ENCODE assay signal across 1 cellular context in genomic region chr4:40264497-40264896, GRCh38.
A peak's percentile ranks its signal among the peaks of the same experiment; 100 is the strongest.
TF ChIP-seq lines count a peak whose summit lies in the region.

No MANE protein-coding gene starts in this region.

TF ChIP-seq in K562, 482 proteins besides CTCF, POLR2A, EP300 and RAD21 (continued from another document and continues in another):
- TF ChIP-seq AFF1 (IDR thresholded peaks at IDR 0.05; ENCODE audit: low read depth in 1 of 2, partially characterized antibody in 2 of 2) (no peak), CEBPZ (IDR thresholded peaks at IDR 0.05; ENCODE audit: borderline replicate concordance, low read depth, low read length) (no peak), ZNF589 (CRISPR knock-in tag; IDR thresholded peaks at IDR 0.05; ENCODE audit: low read depth) (no peak), ZBTB9 (CRISPR knock-in tag; IDR thresholded peaks at IDR 0.05) (no peak), PRDM10 (IDR thresholded peaks at IDR 0.05; ENCODE audit: partially characterized antibody) (no peak), FOSL1 (tag; conservative IDR thresholded peaks at IDR 0.05) (0 out of 2 replicates have a peak, but pooled peaks have one; percentile 10), CXXC5 (CRISPR knock-in tag; IDR thresholded peaks at IDR 0.05) (no peak), YBX1 (IDR thresholded peaks at IDR 0.05) (no peak), IRF9 (tag; IDR thresholded peaks at IDR 0.05) (0 out of 2 replicates have a peak, but pooled peaks have one; percentile 19), SNRNP70 (optimal IDR thresholded peaks at IDR 0.05; ENCODE audit: low read depth, low read length) (no peak), ZNF324 (CRISPR knock-in tag; IDR thresholded peaks at IDR 0.05) (no peak), MXI1 (IDR thresholded peaks at IDR 0.05; ENCODE audit: low read depth, low read length) (no peak), TEAD4 (IDR thresholded peaks at IDR 0.05; ENCODE audit: low read length) (0 out of 2 replicates have a peak, but pooled peaks have one; percentile 19), TEAD4 (CRISPR knock-in tag; IDR thresholded peaks at IDR 0.05; ENCODE audit: borderline replicate concordance) (no peak), ZEB2 (IDR thresholded peaks at IDR 0.05) (0 out of 2 replicates have a peak, but pooled peaks have one; percentile 21), HEY1 (CRISPR knock-in tag; IDR thresholded peaks at IDR 0.05; ENCODE audit: borderline replicate concordance) (no peak), ZBTB34 (CRISPR knock-in tag; IDR thresholded peaks at IDR 0.05) (no peak), SPI1 (IDR thresholded peaks at IDR 0.05; ENCODE audit: borderline replicate concordance, low read depth, low read length) (no peak), ZNF507 (tag; conservative IDR thresholded peaks at IDR 0.05) (no peak), GTF2B (IDR thresholded peaks at IDR 0.05; ENCODE audit: extremely low read depth, insufficient read length) (no peak), JUND (IDR thresholded peaks at IDR 0.05; ENCODE audit: borderline replicate concordance, low read depth, low read length) (peak; percentile 84; the same call in 1 of the 2 replicates), JUND (tag; IDR thresholded peaks at IDR 0.05; ENCODE audit: borderline replicate concordance, low read depth, low read length) (peak; percentile 74), AFF4 (CRISPR knock-in tag; IDR thresholded peaks at IDR 0.05) (no peak), REST (CRISPR knock-in tag; IDR thresholded peaks at IDR 0.05; ENCODE audit: low read depth) (no peak), ZNF445 (CRISPR knock-in tag; IDR thresholded peaks at IDR 0.05; ENCODE audit: low read depth) (no peak), ZC3H8 (IDR thresholded peaks at IDR 0.05) (no peak), RBM15 (IDR thresholded peaks at IDR 0.05; ENCODE audit: insufficient read depth, low read length) (no peak), RB1 (IDR thresholded peaks at IDR 0.05; ENCODE audit: low read depth) (no peak), SIRT6 (IDR thresholded peaks at IDR 0.05; ENCODE audit: low read depth, low read length) (no peak), MTF1 (CRISPR knock-in tag; IDR thresholded peaks at IDR 0.05; ENCODE audit: borderline replicate concordance) (no peak), DACH1 (IDR thresholded peaks at IDR 0.05; ENCODE audit: partially characterized antibody) (no peak)
